In the genomic region with DNA sequence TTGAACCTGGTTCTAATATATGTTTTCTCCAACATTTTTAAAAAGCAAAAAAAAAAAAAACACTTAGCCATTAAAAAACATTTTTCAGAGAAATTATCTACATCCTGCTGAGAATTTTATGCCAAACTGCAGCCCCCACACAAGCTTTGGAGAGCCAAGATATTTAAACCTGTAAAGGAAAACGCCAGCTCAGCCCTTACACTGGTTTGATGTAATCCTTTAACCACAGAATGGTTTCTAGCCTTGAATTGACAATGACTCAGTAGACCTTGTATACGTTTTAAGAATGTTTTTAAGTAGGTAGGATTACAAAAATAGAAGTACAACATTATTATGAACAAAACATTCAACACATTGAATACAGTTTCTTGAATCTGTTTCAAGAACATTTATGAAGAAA, we compare ENCODE assay signal across 8 cellular contexts.
DNase-seq lines count a peak whose midpoint lies in the region; ATAC-seq and TF ChIP-seq lines count a peak whose summit lies in the region.

No MANE protein-coding gene starts in this region.

- no peak overlapping the region for H3K4me3 Mint-ChIP-seq in CD14-positive monocyte
- H3K4me3 Mint-ChIP-seq in activated T-helper 17 cell treated with anti-CD3 and anti-CD28 coated beads, Interleukin-2, amount 50 U/mL, for 72 hours, result peak overlapping the region; percentile 62
- H3K4me3 Mint-ChIP-seq in effector memory CD8-positive, alpha-beta T cell, result no peak overlapping the region

- H3K9ac ChIP-seq in KMS-11, result peak overlapping the region; percentile 9; the same call in 1 of the 2 replicates

- WGBS in right cardiac atrium, result 39% methylated on average over 2 of the region's 2 CpGs

- no peak overlapping the region for H2AFZ ChIP-seq in KMS-11 (ENCODE audit: low read depth)

- no peak overlapping the region for H3K4me3 ChIP-seq in KMS-11 (IDR thresholded peaks at IDR 0.05; ENCODE audit: insufficient read depth, low read depth, low read length)
- no peak overlapping the region for H3K4me3 ChIP-seq in left lung
- H3K4me3 ChIP-seq in right cardiac atrium (ENCODE audit: low read length), result no peak overlapping the region

- intact Hi-C loops in CD14-positive monocyte (cut with micrococcal nuclease), result no loop called here
- intact Hi-C loops in left lung (cut with DNase I), result no loop called here
- intact Hi-C loops in right cardiac atrium (cut with DNase I), result no loop called here

- H3K4me1 Mint-ChIP-seq in CD14-positive monocyte, result peaks cover 27% of the 10 kb centered on the region
- H3K4me1 Mint-ChIP-seq in activated T-helper 17 cell treated with anti-CD3 and anti-CD28 coated beads, Interleukin-2, amount 50 U/mL, for 72 hours, result peaks cover 35% of the 10 kb centered on the region
- peaks cover 12 to 19% of the 10 kb centered on the region in 2 donors for H3K4me1 Mint-ChIP-seq in effector memory CD8-positive, alpha-beta T cell (ENCODE audit: low read depth in 2 of 2)

- ATAC-seq in activated T-helper 17 cell treated with anti-CD3 and anti-CD28 coated beads, Interleukin-2, amount 50 U/mL, for 72 hours (replicated peaks), result peak; percentile 95
- ATAC-seq in left lung, result peak; percentile 24
- ATAC-seq in HG03097 (IDR thresholded peaks at IDR 0.05; ENCODE audit: low FRiP score, unreplicated experiment), result no peak
- no peak for ATAC-seq in effector memory CD8-positive, alpha-beta T cell (replicated peaks)
- no peak for ATAC-seq in right cardiac atrium

- no peaks in the 10 kb centered on the region for H4K20me1 ChIP-seq in KMS-11 (ENCODE audit: insufficient read depth)

- H3K27me3 ChIP-seq in KMS-11 (ENCODE audit: insufficient read depth, low read depth), result no peaks in the 10 kb centered on the region
- H3K27me3 ChIP-seq in left lung, result no peaks in the 10 kb centered on the region
- no peaks in the 10 kb centered on the region for H3K27me3 ChIP-seq in right cardiac atrium (ENCODE audit: control insufficient read depth, insufficient read depth)

- DNase-seq in CD14-positive monocyte (ENCODE audit: low spot score) (no peak), left lung (no peak), NK-92 (lab: John Stamatoyannopoulos, UW; ENCODE audit: unreplicated experiment) (no peak), right cardiac atrium (no peak)
- DNase-seq in effector memory CD8-positive, alpha-beta T cell, result no peak

- peaks cover 6 to 9% (median 8%) of the 10 kb centered on the region in 7 donors for H3K9me3 Mint-ChIP-seq in CD14-positive monocyte
- peaks cover 5% of the 10 kb centered on the region for H3K9me3 Mint-ChIP-seq in activated T-helper 17 cell treated with anti-CD3 and anti-CD28 coated beads, Interleukin-2, amount 50 U/mL, for 72 hours
- no peaks in the 10 kb centered on the region for H3K9me3 Mint-ChIP-seq in effector memory CD8-positive, alpha-beta T cell

- H3K79me2 ChIP-seq in KMS-11 (ENCODE audit: insufficient read depth, low read depth), result no peaks in the 10 kb centered on the region

- peaks cover 0 to 2% (median 0%) of the 10 kb centered on the region in 3 donors for H3K27me3 Mint-ChIP-seq in CD14-positive monocyte (ENCODE audit: low read depth in 3 of 3)
- no peaks in the 10 kb centered on the region for H3K27me3 Mint-ChIP-seq in activated T-helper 17 cell treated with anti-CD3 and anti-CD28 coated beads, Interleukin-2, amount 50 U/mL, for 72 hours
- H3K27me3 Mint-ChIP-seq in effector memory CD8-positive, alpha-beta T cell, result no peaks in the 10 kb centered on the region

- H3K27ac Mint-ChIP-seq in CD14-positive monocyte, result peak overlapping the region in 6 of 7 donors; percentile 0 to 67 (median 41)
- H3K27ac Mint-ChIP-seq in activated T-helper 17 cell treated with anti-CD3 and anti-CD28 coated beads, Interleukin-2, amount 50 U/mL, for 72 hours, result peak overlapping the region; percentile 92
- H3K27ac Mint-ChIP-seq in effector memory CD8-positive, alpha-beta T cell, result no peak overlapping the region

- H3K4me2 ChIP-seq in KMS-11, result peak overlapping the region; percentile 65

- peak overlapping the region; percentile 61 for H3K27ac ChIP-seq in KMS-11
- no peak overlapping the region for H3K27ac ChIP-seq in left lung
- no peak overlapping the region for H3K27ac ChIP-seq in right cardiac atrium (ENCODE audit: low read length)

- H3K9me3 ChIP-seq in left lung (no peaks in the 10 kb centered on the region), right cardiac atrium (ENCODE audit: control insufficient read depth, low read length) (no peaks in the 10 kb centered on the region)

- H3K4me1 ChIP-seq in KMS-11 (ENCODE audit: low read depth, poor library complexity, severe bottlenecking) (peaks cover 38% of the 10 kb centered on the region), left lung (no peaks in the 10 kb centered on the region), right cardiac atrium (ENCODE audit: control insufficient read depth, insufficient read depth, low read length) (peaks cover 1% of the 10 kb centered on the region)

- peaks cover 9 to 17% of the 10 kb centered on the region in 2 donors for H3K36me3 Mint-ChIP-seq in CD14-positive monocyte
- peaks cover 9% of the 10 kb centered on the region for H3K36me3 Mint-ChIP-seq in activated T-helper 17 cell treated with anti-CD3 and anti-CD28 coated beads, Interleukin-2, amount 50 U/mL, for 72 hours (ENCODE audit: low read depth)
- H3K36me3 Mint-ChIP-seq in effector memory CD8-positive, alpha-beta T cell (ENCODE audit: insufficient read depth), result no peaks in the 10 kb centered on the region

- H3K36me3 ChIP-seq in KMS-11 (ENCODE audit: insufficient read depth) (no peaks in the 10 kb centered on the region), left lung (no peaks in the 10 kb centered on the region)

- TF ChIP-seq CTCF in CD14-positive monocyte (IDR thresholded peaks at IDR 0.05) (no peak), KMS-11 (conservative IDR thresholded peaks at IDR 0.05; ENCODE audit: low read depth, low read length) (no peak), left lung (IDR thresholded peaks at IDR 0.05) (no peak)

Comparison
In these comparisons a context has a peak if more than half of its experiments do, and no peak if none do; other contexts are left out.
1. H3K27ac Mint-ChIP-seq: peak in CD14-positive monocyte (6 of 7) and activated T-helper 17 cell treated with anti-CD3 and anti-CD28 coated beads, Interleukin-2, amount 50 U/mL, for 72 hours (single experiment); none in effector memory CD8-positive, alpha-beta T cell (0 of 2).
2. ATAC-seq: peak in activated T-helper 17 cell treated with anti-CD3 and anti-CD28 coated beads, Interleukin-2, amount 50 U/mL, for 72 hours (single experiment) and left lung (single experiment); none in HG03097 (single experiment), effector memory CD8-positive, alpha-beta T cell (single experiment) and right cardiac atrium (0 of 2).